ENCODE assay signal across 8 cellular contexts in the genomic region with DNA sequence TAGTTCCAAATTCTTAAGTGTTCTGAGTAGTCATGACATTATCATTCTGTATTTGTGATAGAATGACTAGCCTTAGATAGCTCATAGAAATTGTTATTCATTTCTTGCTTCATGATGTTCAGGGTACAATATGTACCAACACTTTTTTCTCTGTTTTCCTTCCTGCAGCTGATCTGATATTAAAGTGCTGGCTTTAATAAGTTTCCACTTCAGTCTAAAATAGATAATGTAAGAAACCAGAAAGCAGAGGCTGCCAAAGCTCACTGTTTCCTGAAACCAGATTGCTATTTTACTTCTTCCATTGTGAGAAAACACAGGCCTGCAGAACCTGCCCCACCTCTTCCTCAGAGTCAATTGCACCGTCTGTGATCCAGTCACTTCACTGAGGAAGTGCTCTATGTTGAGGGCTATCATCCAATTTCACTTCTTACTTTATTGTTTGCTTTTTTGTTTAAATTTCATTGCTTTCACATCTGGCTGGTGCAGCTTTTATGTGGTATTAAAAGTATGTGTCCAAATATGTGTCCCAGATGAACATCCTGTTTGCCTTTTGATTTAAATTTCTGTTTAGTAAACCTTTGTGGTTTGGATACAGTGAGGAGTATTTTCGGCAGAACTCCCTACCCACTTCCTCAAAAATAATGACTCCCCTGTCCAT.
DNase-seq lines count a peak whose midpoint lies in the region; ATAC-seq and TF ChIP-seq lines count a peak whose summit lies in the region.

No MANE protein-coding gene starts in this region.

- no peak overlapping the region for H3K4me3 Mint-ChIP-seq in effector memory CD8-positive, alpha-beta T cell

- WGBS in thyroid gland, 2 donors = 31 to 41% methylated on average over 2 of the region's 2 CpGs

- no peak for TF ChIP-seq POLR2A in thyroid gland (IDR thresholded peaks at IDR 0.05)

- H3K9me3 ChIP-seq in DOHH2 (ENCODE audit: control insufficient read depth, insufficient read depth, low read length) (no peaks in the 10 kb centered on the region), thyroid gland (no peaks in the 10 kb centered on the region)

- no peaks in the 10 kb centered on the region for H3K36me3 ChIP-seq in DOHH2 (ENCODE audit: control insufficient read depth, low read length)
- H3K36me3 ChIP-seq in thyroid gland = no peaks in the 10 kb centered on the region

- peak overlapping the region; percentile 61 for H3K4me2 ChIP-seq in DOHH2 (ENCODE audit: low read length)

- DNase-seq in UCSD-AML1 (lab: John Stamatoyannopoulos, UW; ENCODE audit: unreplicated experiment) (peak; percentile 22), hippocampal formation (lab: John Stamatoyannopoulos, UW) (peak; percentile 1 to 41), thyroid gland (peak; percentile 4 to 11), NCI-H748 (lab: John Stamatoyannopoulos, UW; ENCODE audit: unreplicated experiment) (no peak)
- DNase-seq in effector memory CD8-positive, alpha-beta T cell = no peak

- H3K4me1 Mint-ChIP-seq in effector memory CD8-positive, alpha-beta T cell (ENCODE audit: low read depth in 2 of 2) = no peaks in the 10 kb centered on the region

- ATAC-seq in HG02852 (IDR thresholded peaks at IDR 0.05; ENCODE audit: unreplicated experiment) (peak; percentile 81), HG02588 (IDR thresholded peaks at IDR 0.05; ENCODE audit: unreplicated experiment) (no peak)
- ATAC-seq in effector memory CD8-positive, alpha-beta T cell (replicated peaks) = no peak

- no peaks in the 10 kb centered on the region for H3K27me3 Mint-ChIP-seq in effector memory CD8-positive, alpha-beta T cell

- H3K9me2 ChIP-seq in DOHH2 (replicated peaks; ENCODE audit: control insufficient read depth, low read length) = no peaks in the 10 kb centered on the region

- H3K27ac Mint-ChIP-seq in effector memory CD8-positive, alpha-beta T cell = no peak overlapping the region

- H3K4me3 ChIP-seq in DOHH2 (ENCODE audit: low read length) = peak overlapping the region; percentile 40
- no peak overlapping the region for H3K4me3 ChIP-seq in thyroid gland (replicated peaks in 1 of 3)

- TF ChIP-seq CTCF in DOHH2 (IDR thresholded peaks at IDR 0.05; ENCODE audit: low read depth, low read length, poor library complexity, severe bottlenecking) (no peak), thyroid gland (IDR thresholded peaks at IDR 0.05) (no peak)

- no peaks in the 10 kb centered on the region for H4K20me1 ChIP-seq in DOHH2 (ENCODE audit: control insufficient read depth, insufficient read depth, low read depth, low read length)

- H3K4me1 ChIP-seq in DOHH2 (ENCODE audit: control insufficient read depth, low read length) (peaks cover 21% of the 10 kb centered on the region), thyroid gland (no peaks in the 10 kb centered on the region)

- H3F3A ChIP-seq in DOHH2 (ENCODE audit: control insufficient read depth, insufficient read depth) = peaks cover 9% of the 10 kb centered on the region

- H3K79me2 ChIP-seq in DOHH2 (ENCODE audit: control insufficient read depth, low read length) = no peaks in the 10 kb centered on the region

- peak overlapping the region; percentile 75 for H3K27ac ChIP-seq in DOHH2 (ENCODE audit: low read depth, low read length)
- peak overlapping the region; percentile 67 to 74 (median 69) for H3K27ac ChIP-seq in thyroid gland

- H3K27me3 ChIP-seq in DOHH2 (ENCODE audit: control insufficient read depth, low read length) (no peaks in the 10 kb centered on the region), thyroid gland (no peaks in the 10 kb centered on the region)

- H3K9me3 Mint-ChIP-seq in effector memory CD8-positive, alpha-beta T cell = peaks cover 0 to 7% of the 10 kb centered on the region in 2 donors

- intact Hi-C loops in thyroid gland (cut with DNase I) = no loop called here

- no peaks in the 10 kb centered on the region for H3K36me3 Mint-ChIP-seq in effector memory CD8-positive, alpha-beta T cell (ENCODE audit: insufficient read depth)

Comparison
In these comparisons a context has a peak if more than half of its experiments do, and no peak if none do; other contexts are left out.
1. DNase-seq: peak in UCSD-AML1 (single experiment), hippocampal formation (2 of 2) and thyroid gland (2 of 2); none in NCI-H748 (single experiment) and effector memory CD8-positive, alpha-beta T cell (0 of 3).